Comparison of ENCODE assay signal across 8 cellular contexts in genomic region chr9:130579738-130580463, GRCh38. TPM values are rescaled to one million over a fixed set of nuclear protein-coding genes. Genes with fewer than 3 reads are reported as not detected.
DNase-seq lines count a peak whose midpoint lies in the region; TF ChIP-seq lines count a peak whose summit lies in the region.

No MANE protein-coding gene starts in this region.

- peak overlapping the region; percentile 85 to 94 for H3K27ac ChIP-seq in esophagus (ENCODE audit: low read depth in 2 of 2, low read length in 1 of 2)

- H3K27me3 ChIP-seq in esophagus (ENCODE audit: control insufficient read depth in 1 of 2, insufficient read depth in 2 of 2, low read length in 2 of 2), result no peaks in the 10 kb centered on the region

- H3K9me3 Mint-ChIP-seq in nephron, result no peaks in the 10 kb centered on the region

- no peaks in the 10 kb centered on the region for H3K9me3 ChIP-seq in esophagus (ENCODE audit: control insufficient read depth in 2 of 2, insufficient read depth in 1 of 2, low read depth in 1 of 2, low read length in 1 of 2)

- CTCF ChIA-PET in HEK293T (lab: Yijun Ruan, JAX), result no interaction called here

- POLR2A ChIA-PET in HEK293T (lab: Yijun Ruan, JAX), result interaction anchor here (0.5 to 1.6 kb wide), 9 partner anchors 8 to 110 kb away, joined by 3 to 5 read pairs (median 4); no protein-coding TSS in a partner anchor

- peak overlapping the region; percentile 77 to 87 for H3K4me3 ChIP-seq in esophagus (ENCODE audit: low read depth in 1 of 2, low read length in 2 of 2)

- peaks cover 31% of the 10 kb centered on the region for H3K4me1 Mint-ChIP-seq in nephron

- peaks cover 9% of the 10 kb centered on the region for H3K36me3 Mint-ChIP-seq in nephron (ENCODE audit: low read depth)

- peaks cover 0 to 3% of the 10 kb centered on the region in 2 donors for H3K36me3 ChIP-seq in esophagus (ENCODE audit: control insufficient read depth in 2 of 2, insufficient read depth in 2 of 2, low read length in 1 of 2)

- 1 to 2% methylated on average over 35 to 40 of the region's 40 CpGs for WGBS in esophagus, 2 donors

- H3K4me1 ChIP-seq in esophagus (ENCODE audit: control insufficient read depth in 2 of 2, insufficient read depth in 2 of 2, low read length in 1 of 2), result peaks cover 3 to 7% of the 10 kb centered on the region in 2 donors

- TF ChIP-seq CTCF in nephron (IDR thresholded peaks at IDR 0.05; ENCODE audit: unreplicated experiment in 3 of 3), result no peak

- H3K4me3 Mint-ChIP-seq in nephron, result peak overlapping the region; percentile 91 to 95 (median 95)

- no peaks in the 10 kb centered on the region for H3K27me3 Mint-ChIP-seq in nephron (ENCODE audit: low read depth)

- DNase-seq in GM04503 (ENCODE audit: low read depth) (peak; percentile 0), HEK293T (ENCODE audit: extremely low spot score) (peak; percentile 42), RKO (ENCODE audit: low spot score) (peak; percentile 50), HCEC 1CT (no peak), NCI-H526 (lab: John Stamatoyannopoulos, UW) (no peak), NCI-H128 (lab: John Stamatoyannopoulos, UW; ENCODE audit: unreplicated experiment) (no peak)

- H3K27ac Mint-ChIP-seq in nephron, result peak overlapping the region; percentile 78 to 90 (median 88)

TF ChIP-seq in HEK293T, 16 proteins besides CTCF, POLR2A, EP300 and RAD21:
- TF ChIP-seq, protein P1, sequence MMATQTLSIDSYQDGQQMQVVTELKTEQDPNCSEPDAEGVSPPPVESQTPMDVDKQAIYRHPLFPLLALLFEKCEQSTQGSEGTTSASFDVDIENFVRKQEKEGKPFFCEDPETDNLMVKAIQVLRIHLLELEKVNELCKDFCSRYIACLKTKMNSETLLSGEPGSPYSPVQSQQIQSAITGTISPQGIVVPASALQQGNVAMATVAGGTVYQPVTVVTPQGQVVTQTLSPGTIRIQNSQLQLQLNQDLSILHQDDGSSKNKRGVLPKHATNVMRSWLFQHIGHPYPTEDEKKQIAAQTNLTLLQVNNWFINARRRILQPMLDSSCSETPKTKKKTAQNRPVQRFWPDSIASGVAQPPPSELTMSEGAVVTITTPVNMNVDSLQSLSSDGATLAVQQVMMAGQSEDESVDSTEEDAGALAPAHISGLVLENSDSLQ (IDR thresholded peaks at IDR 0.05), result no peak
- TF ChIP-seq SP1 (IDR thresholded peaks at IDR 0.05) (no peak), FOXK2 (IDR thresholded peaks at IDR 0.05) (no peak), LEF1 (IDR thresholded peaks at IDR 0.05; ENCODE audit: borderline replicate concordance) (no peak), ZNF384 (IDR thresholded peaks at IDR 0.05) (no peak), NFRKB (IDR thresholded peaks at IDR 0.05) (no peak), SUZ12 (IDR thresholded peaks at IDR 0.05) (no peak), FOXM1 (IDR thresholded peaks at IDR 0.05; ENCODE audit: borderline replicate concordance) (no peak), L3MBTL2 (conservative IDR thresholded peaks at IDR 0.05) (no peak)
TF ChIP-seq in HEK293T: peak in this region for 0.

RNA-seq across cellular contexts. Expression of gene FUBP3, which starts 0.5 kb away (rescaled TPM):
- polyA plus RNA-seq in esophagus, result 10 to 100 TPM; 11.3 to 23.1 TPM

Comparison
In these comparisons a context has a peak if more than half of its experiments do, and no peak if none do; other contexts are left out.
1. DNase-seq: peak in GM04503 (single experiment), HEK293T (single experiment) and RKO (single experiment); none in HCEC 1CT (single experiment), NCI-H526 (0 of 2) and NCI-H128 (single experiment).